ENCODE assay signal across 26 cellular contexts in the genomic region with DNA sequence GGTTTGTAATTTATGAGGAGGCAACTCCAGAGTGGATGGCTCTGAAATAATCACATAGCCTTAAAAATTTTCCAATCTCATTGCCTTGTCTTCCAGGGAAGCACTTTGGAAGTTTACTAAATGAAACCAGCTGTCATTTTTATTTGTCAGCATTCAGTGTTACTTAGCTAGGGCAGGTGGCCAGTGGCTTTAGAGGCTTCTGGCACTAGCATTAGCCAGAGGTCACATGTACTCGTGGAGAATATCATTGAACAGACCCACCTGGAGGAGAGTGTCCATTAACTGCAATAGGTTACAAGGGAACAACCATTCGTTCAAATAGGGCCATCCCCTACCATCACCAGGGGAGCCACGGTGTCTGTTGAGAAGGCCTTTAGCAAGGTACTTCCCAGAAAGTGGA.
"Had no signal": no experiment of that assay in that cellular context is flagged by ENCODE, and none has a peak within 500 bp of the region (broad histone marks: within the 10 kb centered on the region; RNA-seq: fewer than 3 reads in every experiment).

No MANE protein-coding gene starts in this region.

- H3K36me3 Mint-ChIP-seq: immature natural killer cell; mesothelial cell of epicardium; naive B cell; natural killer cell; stimulated activated effector memory CD8-positive, alpha-beta T cell treated with anti-CD3 and anti-CD28 coated beads, Interleukin-12 subunit alpha, Interleukin-12 subunit beta, amount 100 ng/mL, for 72 hours; type B pancreatic cell had no signal

- H3K4me1 ChIP-seq: left lung, spleen, tibial nerve, uterus had no signal

- H3K4me3 ChIP-seq: left lung, lung, ovary, spleen, suprapubic skin, thoracic aorta, tibial nerve, uterus had no signal

- H3K9me3 ChIP-seq: ovary, suprapubic skin, thoracic aorta, uterus had no signal

- ATAC-seq: left colon; left lung; sciatic nerve; stimulated activated effector memory CD8-positive, alpha-beta T cell treated with anti-CD3 and anti-CD28 coated beads, Interleukin-12 subunit alpha, Interleukin-12 subunit beta, amount 100 ng/mL, for 72 hours had no signal

- H3K4me3 Mint-ChIP-seq: immature natural killer cell; mesothelial cell of epicardium; naive B cell; natural killer cell; stimulated activated effector memory CD8-positive, alpha-beta T cell treated with anti-CD3 and anti-CD28 coated beads, Interleukin-12 subunit alpha, Interleukin-12 subunit beta, amount 100 ng/mL, for 72 hours; stimulated activated naive CD8-positive, alpha-beta T cell treated with anti-CD3 and anti-CD28 coated beads, Interleukin-15, Interleukin-2, amounts not matched to agents 100 ng/mL and 50 ng/mL, for 24 hours; type B pancreatic cell had no signal

- H3K27ac Mint-ChIP-seq: immature natural killer cell; mesothelial cell of epicardium; naive B cell; natural killer cell; progenitor cell of endocrine pancreas; stimulated activated effector memory CD8-positive, alpha-beta T cell treated with anti-CD3 and anti-CD28 coated beads, Interleukin-12 subunit alpha, Interleukin-12 subunit beta, amount 100 ng/mL, for 72 hours; stimulated activated naive CD8-positive, alpha-beta T cell treated with anti-CD3 and anti-CD28 coated beads, Interleukin-15, Interleukin-2, amounts not matched to agents 100 ng/mL and 50 ng/mL, for 24 hours; type B pancreatic cell had no signal

- DNase-seq: head of caudate nucleus; hypothalamus; immature natural killer cell; kidney; left colon; left lung; mesendoderm; naive B cell; natural killer cell; ovary; small intestine; spleen; stimulated activated CD4-positive, alpha-beta T cell treated with anti-CD3 and anti-CD28 coated beads, Interleukin-4, amount 100 ng/mL, for 24 hours; stimulated activated naive CD4-positive, alpha-beta T cell; uterus had no signal

- H3K4me1 Mint-ChIP-seq: mesothelial cell of epicardium; naive B cell; stimulated activated effector memory CD8-positive, alpha-beta T cell treated with anti-CD3 and anti-CD28 coated beads, Interleukin-12 subunit alpha, Interleukin-12 subunit beta, amount 100 ng/mL, for 72 hours had no signal

- H3K27me3 ChIP-seq: left lung, ovary, suprapubic skin, tibial nerve, uterus had no signal

- H3K27ac ChIP-seq: left lung, ovary, spleen, suprapubic skin, thoracic aorta, tibial nerve, uterus had no signal

- FAIRE-seq: islet of Langerhans, kidney, small intestine had no signal

- H3K36me3 ChIP-seq: left lung, ovary, spleen, suprapubic skin, thoracic aorta, tibial nerve, uterus had no signal

- H3K27me3 Mint-ChIP-seq: naive B cell, progenitor cell of endocrine pancreas, type B pancreatic cell had no signal

- H3K9me3 Mint-ChIP-seq: natural killer cell; stimulated activated effector memory CD8-positive, alpha-beta T cell treated with anti-CD3 and anti-CD28 coated beads, Interleukin-12 subunit alpha, Interleukin-12 subunit beta, amount 100 ng/mL, for 72 hours; stimulated activated naive CD8-positive, alpha-beta T cell treated with anti-CD3 and anti-CD28 coated beads, Interleukin-15, Interleukin-2, amounts not matched to agents 100 ng/mL and 50 ng/mL, for 24 hours had no signal
